Comparison of ENCODE assay signal across 8 cellular contexts in genomic region chr15:92903956-92904831, GRCh38. TPM values are rescaled to one million over a fixed set of nuclear protein-coding genes. Genes with fewer than 3 reads are reported as not detected.
DNase-seq lines count a peak whose midpoint lies in the region; ATAC-seq and TF ChIP-seq lines count a peak whose summit lies in the region.

No MANE protein-coding gene starts in this region.

- WGBS in upper lobe of left lung, 2 donors, result 0% methylated on average over 19 to 38 of the region's 50 CpGs

- peaks cover 0 to 3% (median 0%) of the 10 kb centered on the region in 4 donors for H3K36me3 ChIP-seq in upper lobe of left lung

- peak overlapping the region; percentile 91 to 99 (median 97) for H3K27ac ChIP-seq in upper lobe of left lung

- H3K27me3 Mint-ChIP-seq in T-cell, result no peaks in the 10 kb centered on the region

- intact Hi-C loops in left cardiac atrium (cut with DNase I) (loop anchor here in 1 of 2 donors (1.0 kb wide), 1 partner anchor 95 kb away; no protein-coding TSS in a partner anchor), posterior cingulate gyrus (cut with DNase I) (loop anchor here (1.0 to 2.0 kb wide), 2 partner anchors 21 to 95 kb away; no protein-coding TSS in a partner anchor)

- peak; percentile 53 to 97 (median 88) for TF ChIP-seq EP300 in upper lobe of left lung (IDR thresholded peaks at IDR 0.05)

- H3K27me3 ChIP-seq in upper lobe of left lung, result no peaks in the 10 kb centered on the region

- no peaks in the 10 kb centered on the region for H3K9me3 ChIP-seq in upper lobe of left lung

- peak overlapping the region; percentile 40 to 62 (median 51) for H3K4me3 ChIP-seq in upper lobe of left lung

- in situ Hi-C loops in GM13977 (cut with MboI; ENCODE audit: low pct_unique_long_range_greater_than_20kb, low sequenced_read_pairs, unreplicated experiment), result loop anchor here (5.0 kb wide), 1 partner anchor 97 kb away; no protein-coding TSS in a partner anchor

- peak in 3 of 4 donors; percentile 85 to 99 (median 97) for TF ChIP-seq POLR2A in upper lobe of left lung (IDR thresholded peaks at IDR 0.05)

- peak overlapping the region; percentile 100 for H3K27ac Mint-ChIP-seq in T-cell

- peaks cover 46 to 60% (median 55%) of the 10 kb centered on the region in 4 donors for H3K4me1 ChIP-seq in upper lobe of left lung

- H3K4me3 Mint-ChIP-seq in T-cell, result peak overlapping the region; percentile 93 to 99 (median 99)

- peaks cover 0 to 3% (median 3%) of the 10 kb centered on the region in 3 donors for H3K9me3 Mint-ChIP-seq in T-cell

- POLR2A ChIA-PET in T-cell (lab: Charles Lee), result interaction anchor here (0.6 to 11.6 kb wide), 9 partner anchors 12 to 107 kb away, joined by 3 to 372 read pairs (median 4); no protein-coding TSS in a partner anchor

- TF ChIP-seq CTCF in GM13977 (IDR thresholded peaks at IDR 0.05; ENCODE audit: extremely low read depth, insufficient read depth, missing control alignments) (no peak), upper lobe of left lung (IDR thresholded peaks at IDR 0.05) (peak in 2 of 6 experiments; percentile 21 to 22)

- H3K4me1 Mint-ChIP-seq in T-cell, result peaks cover 62 to 82% (median 68%) of the 10 kb centered on the region in 3 donors

- CTCF ChIA-PET in T-cell (lab: Charles Lee), result interaction anchor here in 1 of 2 donors (0.6 to 2.0 kb wide), 7 partner anchors 11 to 107 kb away, joined by 3 to 11 read pairs (median 6); no protein-coding TSS in a partner anchor

- DNase-seq in GM13977 (ENCODE audit: low spot score), result peak; percentile 87
- peak; percentile 99 for DNase-seq in NCI-H146 (lab: John Stamatoyannopoulos, UW)
- peak; percentile 96 to 100 (median 99) for DNase-seq in T-cell
- DNase-seq in amniotic epithelial cell (ENCODE audit: low read depth), result peak; percentile 96
- DNase-seq in left cardiac atrium, result peak; percentile 98
- DNase-seq in posterior cingulate gyrus, result peak; percentile 98 to 100 (median 99)
- peak; percentile 100 for DNase-seq in upper lobe of left lung

- H3K36me3 Mint-ChIP-seq in T-cell, result peaks cover 34% of the 10 kb centered on the region

- ATAC-seq in HG02870 (IDR thresholded peaks at IDR 0.05; ENCODE audit: unreplicated experiment) (peak; percentile 65), T-cell (replicated peaks in 1 of 4) (peak; percentile 84 to 89 (median 87)), left cardiac atrium (peak; percentile 94 to 95), upper lobe of left lung (ENCODE audit: low FRiP score in 2 of 2) (peak; percentile 95 to 97)

RNA-seq across cellular contexts. Expression of gene CHD2, which starts 4.1 kb away (rescaled TPM):
- total RNA-seq in T-cell (100 to 1,000 TPM; 231 to 506 (median 266) TPM), left cardiac atrium (10 to 100 TPM; 59.8 to 63.2 TPM), upper lobe of left lung (100 to 1,000 TPM; 102 to 500 (median 155) TPM)

Comparison
In these comparisons a context has a peak if more than half of its experiments do, and no peak if none do; other contexts are left out.
1. Peak in every context shown above with its lines: DNase-seq, ATAC-seq, H3K4me3 ChIP-seq and H3K27ac ChIP-seq.